In the genomic region with DNA sequence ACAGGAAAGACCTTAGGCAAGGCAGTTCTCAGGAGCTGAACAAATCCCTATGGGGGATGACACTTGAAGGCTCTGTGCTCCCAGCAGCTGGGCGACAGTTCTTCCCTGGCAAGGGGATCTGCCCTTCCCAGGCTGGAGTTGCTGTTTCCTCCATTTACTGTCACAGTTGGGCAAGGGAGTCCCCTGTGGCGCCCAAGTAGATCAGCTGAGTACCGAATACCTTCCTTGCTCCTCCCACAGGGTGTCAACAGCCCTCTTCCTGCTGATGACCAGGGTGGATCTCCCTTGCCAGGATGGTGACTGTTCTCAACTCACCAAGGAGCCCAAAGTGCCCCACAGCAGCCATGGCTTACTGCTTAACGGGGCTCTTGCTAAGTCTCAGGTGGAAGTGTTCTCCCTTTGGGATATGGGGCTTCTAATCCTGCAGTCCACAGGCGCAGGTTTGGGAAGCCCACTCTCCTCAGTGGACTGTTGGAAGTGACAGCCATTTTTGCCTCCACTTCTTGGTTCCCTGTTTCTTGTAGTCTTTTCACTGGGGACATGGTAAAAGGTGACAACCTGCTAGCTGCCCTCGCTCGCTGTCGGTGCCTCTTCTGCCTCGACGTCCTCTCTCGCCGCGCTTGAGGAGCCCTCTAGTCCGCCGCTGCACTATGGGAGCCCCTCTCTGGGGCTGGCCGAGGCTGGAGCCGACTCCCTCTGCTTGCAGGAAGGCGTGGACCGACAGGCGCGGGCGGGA, we compare ENCODE assay signal across 14 cellular contexts. TPM values are rescaled to one million over a fixed set of nuclear protein-coding genes. Genes with fewer than 3 reads are reported as not detected.
"Had no signal": no experiment of that assay in that cellular context is flagged by ENCODE, and none has a peak within 500 bp of the region (broad histone marks: within the 10 kb centered on the region; RNA-seq: fewer than 3 reads in every experiment).

No MANE protein-coding gene starts in this region.

- H3K9me3 Mint-ChIP-seq: nephron had no signal

- DNase-seq: activated B cell treated with CpG ODN at 0.5 μM for 24 hours; activated CD4-positive, alpha-beta T cell treated with anti-CD3 and anti-CD28 coated beads, Interleukin-2, amount 50 U/mL, for 1 hour; activated naive CD4-positive, alpha-beta T cell treated with anti-CD3 and anti-CD28 coated beads for 36 hours; activated T-cell treated with anti-CD3 and anti-CD28 coated beads for 4 hours; erythroblast; occipital lobe; right cardiac atrium; stimulated activated naive CD8-positive, alpha-beta T cell treated with anti-CD3 and anti-CD28 coated beads, Interleukin-15, Interleukin-2, amounts not matched to agents 100 U/mL and 50 U/mL, for 24 hours; T-helper 2 cell had no signal

- H3K27me3 ChIP-seq: hepatocyte had no signal

- H2AFZ ChIP-seq: hepatocyte had no signal

- H3K27ac Mint-ChIP-seq: activated B cell treated with CpG ODN at 0.5 μM for 24 hours; activated naive CD4-positive, alpha-beta T cell treated with anti-CD3 and anti-CD28 coated beads for 36 hours; activated T-helper 17 cell treated with anti-CD3 and anti-CD28 coated beads, Interleukin-2, amount 50 U/mL, for 72 hours; nephron had no signal

- H3K79me2 ChIP-seq: hepatocyte had no signal

- H3K27ac ChIP-seq: hepatocyte, prostate gland had no signal

- H3K4me3 ChIP-seq: hepatocyte, prostate gland had no signal

- H3K9me3 ChIP-seq: prostate gland had no signal

- H3K4me3 Mint-ChIP-seq: activated B cell treated with CpG ODN at 0.5 μM for 24 hours; activated naive CD4-positive, alpha-beta T cell treated with anti-CD3 and anti-CD28 coated beads for 36 hours; activated T-helper 17 cell treated with anti-CD3 and anti-CD28 coated beads, Interleukin-2, amount 50 U/mL, for 72 hours; nephron; type B pancreatic cell had no signal

- H3K36me3 ChIP-seq: prostate gland had no signal

- H3K36me3 Mint-ChIP-seq: type B pancreatic cell had no signal

- H3K4me2 ChIP-seq: hepatocyte had no signal

RNA-seq across cellular contexts. Expression of a gene that starts 25.6 kb away (rescaled TPM):
- total RNA-seq: activated B cell treated with CpG ODN at 0.5 μM for 24 hours had no signal
